9 cellular contexts compared by ENCODE assay signal in the genomic region with DNA sequence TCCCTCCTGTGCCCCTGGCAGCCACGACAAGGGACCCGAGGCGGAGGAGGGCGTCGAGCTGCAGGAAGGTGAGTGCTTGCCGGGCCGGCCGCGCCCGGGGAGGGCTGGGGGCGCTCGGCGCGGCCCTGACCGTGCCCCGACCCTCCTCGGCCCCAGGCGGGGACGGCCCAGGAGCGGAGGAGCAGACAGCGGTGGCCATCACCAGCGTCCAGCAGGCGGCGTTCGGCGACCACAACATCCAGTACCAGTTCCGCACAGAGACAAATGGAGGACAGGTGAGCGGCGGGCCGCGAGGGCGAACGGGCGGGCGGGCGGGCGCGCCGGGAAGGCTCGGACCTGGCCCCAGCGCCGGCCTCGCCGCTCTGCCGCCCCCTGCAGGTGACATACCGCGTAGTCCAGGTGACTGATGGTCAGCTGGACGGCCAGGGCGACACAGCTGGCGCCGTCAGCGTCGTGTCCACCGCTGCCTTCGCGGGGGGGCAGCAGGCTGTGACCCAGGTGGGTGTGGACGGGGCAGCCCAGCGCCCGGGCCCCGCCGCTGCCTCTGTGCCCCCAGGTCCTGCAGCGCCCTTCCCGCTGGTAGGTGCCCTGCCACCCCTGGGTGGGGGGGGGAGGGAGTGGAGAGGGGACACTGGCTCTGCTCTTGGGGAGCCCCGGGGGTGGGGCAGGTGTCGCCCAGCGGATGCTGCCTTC. TPM values are rescaled to one million over a fixed set of nuclear protein-coding genes. Genes with fewer than 3 reads are reported as not detected.
DNase-seq lines count a peak whose midpoint lies in the region; ATAC-seq and TF ChIP-seq lines count a peak whose summit lies in the region.
"Had no signal": no experiment of that assay in that cellular context is flagged by ENCODE, and none has a peak within 500 bp of the region (broad histone marks: within the 10 kb centered on the region; RNA-seq: fewer than 3 reads in every experiment).

No MANE protein-coding gene starts in this region.

- H3K27me3 Mint-ChIP-seq in activated CD8-positive, alpha-beta T cell treated with anti-CD3 and anti-CD28 coated beads, Interleukin-2, amount 10 ng/mL, durations not matched to agents 7 days and 5 days (ENCODE audit: low read depth) = no peaks in the 10 kb centered on the region

- peaks cover 25% of the 10 kb centered on the region for H3K36me3 ChIP-seq in BE2C

- ATAC-seq in GM19035 (IDR thresholded peaks at IDR 0.05; ENCODE audit: unreplicated experiment) (peak; percentile 58), HG03442 (IDR thresholded peaks at IDR 0.05; ENCODE audit: unreplicated experiment) (peak; percentile 55)
- peak; percentile 62 for ATAC-seq in activated CD8-positive, alpha-beta T cell treated with anti-CD3 and anti-CD28 coated beads, Interleukin-2, amount 10 ng/mL, durations not matched to agents 7 days and 5 days

- no peaks in the 10 kb centered on the region for H3K9me3 Mint-ChIP-seq in activated CD8-positive, alpha-beta T cell treated with anti-CD3 and anti-CD28 coated beads, Interleukin-2, amount 10 ng/mL, durations not matched to agents 7 days and 5 days (ENCODE audit: insufficient read depth)

- peak; percentile 90 for DNase-seq in BE2C
- peak; percentile 84 for DNase-seq in NCI-H748 treated with DMSO at 0.1 percent for 48 hours (lab: John Stamatoyannopoulos, UW)
- DNase-seq in activated CD8-positive, alpha-beta T cell treated with anti-CD3 and anti-CD28 coated beads, Interleukin-2, amount 10 ng/mL, durations not matched to agents 7 days and 5 days = peak; percentile 84
- peak; percentile 59 for DNase-seq in effector CD4-positive, alpha-beta T cell
- peak; percentile 81 to 96 for DNase-seq in lung microvascular endothelial cell (ENCODE audit: low read depth in 2 of 2)
- DNase-seq in stimulated activated CD4-positive, alpha-beta T cell treated with anti-CD3 and anti-CD28 coated beads, TNF-alpha, amount 100 ng/mL, for 48 hours (ENCODE audit: low read depth in 3 of 3) = peak; percentile 46 to 64 (median 55)

- POLR2A ChIA-PET in activated CD8-positive, alpha-beta T cell treated with anti-CD3 and anti-CD28 coated beads, Interleukin-2, amount 10 ng/mL, durations not matched to agents 7 days and 5 days (lab: Charles Lee) = interaction anchor here (0.6 to 1.9 kb wide), 3 partner anchors 26 to 128 kb away, joined by 3 to 8 read pairs (median 3); a partner anchor contains a TSS

- H3K4me1 ChIP-seq in BE2C = no peaks in the 10 kb centered on the region

- no peaks in the 10 kb centered on the region for H3K9me3 ChIP-seq in BE2C

- H3K36me3 Mint-ChIP-seq in activated CD8-positive, alpha-beta T cell treated with anti-CD3 and anti-CD28 coated beads, Interleukin-2, amount 10 ng/mL, durations not matched to agents 7 days and 5 days (ENCODE audit: low read depth) = peaks cover 49% of the 10 kb centered on the region

- H3K4me3 ChIP-seq in BE2C (ENCODE audit: low read depth, low read length) = peak overlapping the region; percentile 47

- no peaks in the 10 kb centered on the region for H3K27me3 ChIP-seq in BE2C

- CTCF ChIA-PET in activated CD8-positive, alpha-beta T cell treated with anti-CD3 and anti-CD28 coated beads, Interleukin-2, amount 10 ng/mL, durations not matched to agents 7 days and 5 days (lab: Charles Lee) = interaction anchor here (0.6 to 1.7 kb wide), 5 partner anchors 28 to 197 kb away, joined by 3 read pairs; no protein-coding TSS in a partner anchor

- peak overlapping the region; percentile 64 for H3K4me3 Mint-ChIP-seq in activated CD8-positive, alpha-beta T cell treated with anti-CD3 and anti-CD28 coated beads, Interleukin-2, amount 10 ng/mL, durations not matched to agents 7 days and 5 days

- TF ChIP-seq CTCF in BE2C (IDR thresholded peaks at IDR 0.05; ENCODE audit: low read depth, low read length) = peak; percentile 55

- peaks cover 31% of the 10 kb centered on the region for H3K4me1 Mint-ChIP-seq in activated CD8-positive, alpha-beta T cell treated with anti-CD3 and anti-CD28 coated beads, Interleukin-2, amount 10 ng/mL, durations not matched to agents 7 days and 5 days (ENCODE audit: low read depth)

- peak overlapping the region; percentile 70 for H3K27ac Mint-ChIP-seq in activated CD8-positive, alpha-beta T cell treated with anti-CD3 and anti-CD28 coated beads, Interleukin-2, amount 10 ng/mL, durations not matched to agents 7 days and 5 days

RNA-seq across cellular contexts. Expression of a gene that starts 0.8 kb away (rescaled TPM):
- polyA plus RNA-seq in BE2C (2012; ENCODE audit: insufficient read depth, insufficient read length, low read depth) = 359 TPM
- total RNA-seq in activated CD8-positive, alpha-beta T cell treated with anti-CD3 and anti-CD28 coated beads, Interleukin-2, amount 10 ng/mL, durations not matched to agents 7 days and 5 days = 100 to 1,000 TPM; 125 to 138 TPM
- total RNA-seq in lung microvascular endothelial cell = 25.5 and 52.2 TPM in 2 replicates

RNA-seq across cellular contexts. Expression of a gene that starts 12.8 kb away (rescaled TPM):
- polyA plus RNA-seq in BE2C (2012; ENCODE audit: insufficient read depth, insufficient read length, low read depth) = not detected
- under 1 TPM; 0.50 to 0.63 TPM for total RNA-seq in activated CD8-positive, alpha-beta T cell treated with anti-CD3 and anti-CD28 coated beads, Interleukin-2, amount 10 ng/mL, durations not matched to agents 7 days and 5 days
- under 0.01 TPM in 2 replicates for total RNA-seq in lung microvascular endothelial cell

RNA-seq across cellular contexts. Expression of a gene that starts 20.8 kb away (rescaled TPM):
- 1.5 TPM for polyA plus RNA-seq in BE2C (2012; ENCODE audit: insufficient read depth, insufficient read length, low read depth)
- total RNA-seq in activated CD8-positive, alpha-beta T cell treated with anti-CD3 and anti-CD28 coated beads, Interleukin-2, amount 10 ng/mL, durations not matched to agents 7 days and 5 days = 10 to 100 TPM; 25.5 to 25.9 TPM
- 0.20 and 0.44 TPM in 2 replicates for total RNA-seq in lung microvascular endothelial cell

RNA-seq across cellular contexts. Expression of a gene that starts 22.4 kb away (rescaled TPM):
- not detected for polyA plus RNA-seq in BE2C (2012; ENCODE audit: insufficient read depth, insufficient read length, low read depth)
- under 1 TPM in 1 of 2 experiments, not detected in 1; 0.26 TPM for total RNA-seq in activated CD8-positive, alpha-beta T cell treated with anti-CD3 and anti-CD28 coated beads, Interleukin-2, amount 10 ng/mL, durations not matched to agents 7 days and 5 days
- total RNA-seq in lung microvascular endothelial cell = not detected in 2 replicates

RNA-seq across cellular contexts. Expression of a gene that starts 41.0 kb away (rescaled TPM):
- polyA plus RNA-seq in BE2C (2012; ENCODE audit: insufficient read depth, insufficient read length, low read depth) = not detected
- not detected for total RNA-seq in activated CD8-positive, alpha-beta T cell treated with anti-CD3 and anti-CD28 coated beads, Interleukin-2, amount 10 ng/mL, durations not matched to agents 7 days and 5 days
- not detected in 2 replicates for total RNA-seq in lung microvascular endothelial cell
- total RNA-seq: T-helper 1 cell treated with Interleukin-12 subunit alpha and Interleukin-12 subunit beta and Interleukin-4 antibody, amounts not matched to agents 30 ng/mL and 1 ng/mL, for 36 hours had no signal

Comparison
In these comparisons a context has a peak if more than half of its experiments do, and no peak if none do; other contexts are left out.
1. Peak in every context shown above with its lines: DNase-seq, ATAC-seq and H3K4me3 ChIP-seq.
2. RNA of a gene that starts 20.8 kb away (total RNA-seq): 25.5 to 25.9 TPM in activated CD8-positive, alpha-beta T cell treated with anti-CD3 and anti-CD28 coated beads, Interleukin-2, amount 10 ng/mL, durations not matched to agents 7 days and 5 days; 0.20 to 0.44 TPM in lung microvascular endothelial cell; every median in the first group is over 10 times any median in the second.